In genomic region chr1:20936216-20936615, GRCh38 we compare ENCODE assay signal across 18 cellular contexts.
"Had no signal": no experiment of that assay in that cellular context is flagged by ENCODE, and none has a peak within 500 bp of the region (broad histone marks: within the 10 kb centered on the region; RNA-seq: fewer than 3 reads in every experiment).

No MANE protein-coding gene starts in this region.

- H3K4me2 ChIP-seq: smooth muscle cell had no signal

- H3K27ac ChIP-seq: coronary artery, gastroesophageal sphincter had no signal

- DNase-seq: central memory CD4-positive, alpha-beta T cell; effector CD4-positive, alpha-beta T cell; endodermal cell; glutamatergic neuron; left colon; mesendoderm; naive thymus-derived CD8-positive, alpha-beta T cell; occipital lobe; right cardiac atrium; stimulated activated CD4-positive, alpha-beta T cell treated with anti-CD3 and anti-CD28 coated beads, Interleukin-2, amount 100 ng/mL, for 48 hours; stimulated activated naive CD4-positive, alpha-beta T cell treated with Interleukin-2 at 50 U/mL for 16 hours had no signal

- FAIRE-seq: endothelial cell of umbilical vein, urothelium cell line had no signal

- H3K4me1 Mint-ChIP-seq: endodermal cell had no signal

- H3K4me3 Mint-ChIP-seq: endodermal cell; naive thymus-derived CD8-positive, alpha-beta T cell; neural crest cell; type B pancreatic cell had no signal

- H3K27me3 Mint-ChIP-seq: naive thymus-derived CD8-positive, alpha-beta T cell; type B pancreatic cell had no signal

- H3K27ac Mint-ChIP-seq: endodermal cell; naive thymus-derived CD8-positive, alpha-beta T cell; type B pancreatic cell had no signal

- H3K9me3 ChIP-seq: gastroesophageal sphincter had no signal

- H3K9me3 Mint-ChIP-seq: endodermal cell; naive thymus-derived CD8-positive, alpha-beta T cell; neural crest cell; type B pancreatic cell had no signal

- H3K4me3 ChIP-seq: coronary artery, smooth muscle cell had no signal

- H3K27me3 ChIP-seq: gastroesophageal sphincter had no signal
